In the genomic region with DNA sequence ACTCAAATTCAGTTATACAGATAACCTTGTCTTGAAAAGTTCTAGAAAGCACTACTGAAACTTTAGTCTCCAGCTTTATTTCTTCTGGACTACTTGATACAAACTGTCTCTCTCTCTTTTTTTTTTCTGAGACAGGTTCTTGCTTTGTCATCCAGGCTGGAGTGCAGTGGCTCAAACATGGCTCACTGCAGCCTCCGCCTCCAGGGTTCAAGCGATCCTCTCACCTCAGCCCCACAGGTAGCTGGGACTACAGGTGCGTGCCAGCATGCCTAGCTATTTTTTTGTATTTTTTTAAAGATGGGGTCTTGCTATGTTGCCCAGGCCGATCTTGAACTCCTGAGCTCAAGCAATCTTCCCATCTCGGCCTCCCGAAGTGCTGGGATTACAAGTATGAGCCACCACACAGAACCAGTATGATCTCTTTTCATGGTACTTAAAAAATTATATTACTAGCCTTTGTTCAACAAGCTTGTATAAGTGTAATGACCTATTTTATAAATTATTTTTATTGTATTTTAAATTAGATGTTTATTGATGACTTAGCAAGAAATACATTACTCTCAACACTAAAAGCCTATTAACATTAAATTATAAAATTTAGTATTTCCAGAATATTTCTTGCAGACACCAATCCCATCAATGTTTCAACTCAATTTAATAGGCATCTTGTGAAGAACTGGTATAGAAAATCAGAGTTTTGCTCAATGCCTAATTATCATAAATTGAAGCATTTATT, we compare ENCODE assay signal across 11 cellular contexts. TPM values are rescaled to one million over a fixed set of nuclear protein-coding genes. Genes with fewer than 3 reads are reported as not detected.
A peak's percentile ranks its signal among the peaks of the same experiment; 100 is the strongest.
DNase-seq lines count a peak whose midpoint lies in the region; ATAC-seq, FAIRE-seq and TF ChIP-seq lines count a peak whose summit lies in the region.
"Had no signal": no experiment of that assay in that cellular context is flagged by ENCODE, and none has a peak within 500 bp of the region (broad histone marks: within the 10 kb centered on the region; RNA-seq: fewer than 3 reads in every experiment).

No MANE protein-coding gene starts in this region.

- ATAC-seq in HG02759 (IDR thresholded peaks at IDR 0.05; ENCODE audit: unreplicated experiment), result peak; percentile 7
- peak; percentile 5 for ATAC-seq in activated naive CD8-positive, alpha-beta T cell treated with anti-CD3 and anti-CD28 coated beads, Interleukin-2, amount 10 ng/mL, durations not matched to agents 7 days and 5 days (ENCODE audit: low read depth)

- H3K4me3 Mint-ChIP-seq in activated naive CD8-positive, alpha-beta T cell treated with anti-CD3 and anti-CD28 coated beads, Interleukin-2, amount 10 ng/mL, durations not matched to agents 7 days and 5 days, result peak overlapping the region; percentile 86
- H3K4me3 Mint-ChIP-seq: mesothelial cell of epicardium had no signal

- no TSS peak for BruUV-seq in A673 (replicated peaks; lab: Mats Ljungman, UMichigan)

- H3K27me3 ChIP-seq in small intestine (ENCODE audit: control insufficient read depth in 2 of 2, insufficient read depth in 2 of 2, low read length in 2 of 2) (no peaks in the 10 kb centered on the region), A673 (replicated peaks; ENCODE audit: insufficient read depth, low read depth, low read length, poor library complexity) (no peaks in the 10 kb centered on the region)

- H3K4me3 ChIP-seq in small intestine (ENCODE audit: low read depth in 1 of 2, low read length in 2 of 2) (peak overlapping the region in 1 of 2 donors; percentile 52), A673 (ENCODE audit: low read depth, low read length, poor library complexity, severe bottlenecking) (no peak overlapping the region)
- H3K4me3 ChIP-seq: PC-9 had no signal

- DNase-seq in DMS53 (lab: John Stamatoyannopoulos, UW) (peak; percentile 72), DMS53 treated with DMSO at 0.1 percent for 48 hours (lab: John Stamatoyannopoulos, UW; ENCODE audit: unreplicated experiment) (no peak), small intestine (no peak), 8988T (no peak), A673 (ENCODE audit: low spot score) (no peak)
- no peak for DNase-seq in activated naive CD8-positive, alpha-beta T cell treated with anti-CD3 and anti-CD28 coated beads, Interleukin-2, amount 10 ng/mL, durations not matched to agents 7 days and 5 days
- no peak for DNase-seq in stimulated activated CD8-positive, alpha-beta memory T cell treated with anti-CD3 and anti-CD28 coated beads, Interleukin-4, amount 100 ng/mL, for 48 hours
- DNase-seq: NCI-H187 treated with DMSO at 0.1 percent for 48 hours, PC-9 had no signal

- H3K36me3 Mint-ChIP-seq in activated naive CD8-positive, alpha-beta T cell treated with anti-CD3 and anti-CD28 coated beads, Interleukin-2, amount 10 ng/mL, durations not matched to agents 7 days and 5 days, result no peaks in the 10 kb centered on the region
- H3K36me3 Mint-ChIP-seq: mesothelial cell of epicardium had no signal

- no peaks in the 10 kb centered on the region for H3K4me1 ChIP-seq in small intestine (ENCODE audit: control insufficient read depth in 2 of 2, insufficient read depth in 1 of 2, low read depth in 1 of 2, low read length in 1 of 2)
- no peaks in the 10 kb centered on the region for H3K4me1 ChIP-seq in A673 (ENCODE audit: insufficient read depth, low read length, poor library complexity, severe bottlenecking)

- FAIRE-seq in small intestine (lab: Jason Lieb, UNC), result no peak

- peaks cover 20% of the 10 kb centered on the region for H3K4me1 Mint-ChIP-seq in activated naive CD8-positive, alpha-beta T cell treated with anti-CD3 and anti-CD28 coated beads, Interleukin-2, amount 10 ng/mL, durations not matched to agents 7 days and 5 days
- H3K4me1 Mint-ChIP-seq: mesothelial cell of epicardium had no signal

- H3K27ac ChIP-seq in small intestine (ENCODE audit: low read depth in 1 of 2, low read length in 1 of 2) (peak overlapping the region; percentile 68 to 73), A673 (ENCODE audit: low read depth, low read length, poor library complexity, severe bottlenecking) (no peak overlapping the region)
- H3K27ac ChIP-seq: PC-9 had no signal

- H3K36me3 ChIP-seq in small intestine (ENCODE audit: control insufficient read depth in 2 of 2, insufficient read depth in 2 of 2, low read length in 2 of 2), result no peaks in the 10 kb centered on the region
- no peaks in the 10 kb centered on the region for H3K36me3 ChIP-seq in A673 (ENCODE audit: insufficient read depth, low read length, poor library complexity, severe bottlenecking)

- H3K27ac Mint-ChIP-seq in activated naive CD8-positive, alpha-beta T cell treated with anti-CD3 and anti-CD28 coated beads, Interleukin-2, amount 10 ng/mL, durations not matched to agents 7 days and 5 days, result peak overlapping the region; percentile 95
- H3K27ac Mint-ChIP-seq: mesothelial cell of epicardium had no signal

- POLR2A ChIA-PET in activated naive CD8-positive, alpha-beta T cell treated with anti-CD3 and anti-CD28 coated beads, Interleukin-2, amount 10 ng/mL, durations not matched to agents 7 days and 5 days (lab: Charles Lee), result interaction anchor here (0.6 to 2.2 kb wide), 8 partner anchors 8 to 506 kb away, joined by 3 to 26 read pairs (median 6); a partner anchor contains a TSS
- POLR2A ChIA-PET in A673 (lab: Charles Lee; ENCODE audit: low non-redundant PET), result no interaction called here

- TF ChIP-seq CTCF in A673 (conservative IDR thresholded peaks at IDR 0.05; ENCODE audit: low read depth, low read length), result no peak

- no peaks in the 10 kb centered on the region for H3K9me3 Mint-ChIP-seq in activated naive CD8-positive, alpha-beta T cell treated with anti-CD3 and anti-CD28 coated beads, Interleukin-2, amount 10 ng/mL, durations not matched to agents 7 days and 5 days
- H3K9me3 Mint-ChIP-seq: mesothelial cell of epicardium had no signal

- H3K27me3 Mint-ChIP-seq in activated naive CD8-positive, alpha-beta T cell treated with anti-CD3 and anti-CD28 coated beads, Interleukin-2, amount 10 ng/mL, durations not matched to agents 7 days and 5 days, result no peaks in the 10 kb centered on the region

- WGBS in small intestine, 3 donors, result 40 to 84% (median 57%) methylated on average over 6 of the region's 6 CpGs

- CTCF ChIA-PET in A673 (lab: Charles Lee), result no interaction called here

- intact Hi-C loops in A673 (cut with micrococcal nuclease; ENCODE audit: unreplicated experiment), result no loop called here

- H3K9me3 ChIP-seq in small intestine (ENCODE audit: control insufficient read depth, low read depth) (no peaks in the 10 kb centered on the region), A673 (ENCODE audit: low read depth, low read length, poor library complexity, severe bottlenecking) (no peaks in the 10 kb centered on the region)

RNA-seq across cellular contexts. Expression of a gene that starts 36.1 kb away (rescaled TPM):
- total RNA-seq in activated naive CD8-positive, alpha-beta T cell treated with anti-CD3 and anti-CD28 coated beads, Interleukin-2, amount 10 ng/mL, durations not matched to agents 7 days and 5 days, result 10 to 100 TPM; 61.6 to 66.8 TPM
- 1 to 10 TPM; 6.5 to 9.8 (median 8.6) TPM for polyA plus RNA-seq in small intestine
- 68.5 and 68.7 TPM in 2 replicates for total RNA-seq in A673 (2021)
